ENCODE assay signal across 2 cellular contexts in the genomic region with DNA sequence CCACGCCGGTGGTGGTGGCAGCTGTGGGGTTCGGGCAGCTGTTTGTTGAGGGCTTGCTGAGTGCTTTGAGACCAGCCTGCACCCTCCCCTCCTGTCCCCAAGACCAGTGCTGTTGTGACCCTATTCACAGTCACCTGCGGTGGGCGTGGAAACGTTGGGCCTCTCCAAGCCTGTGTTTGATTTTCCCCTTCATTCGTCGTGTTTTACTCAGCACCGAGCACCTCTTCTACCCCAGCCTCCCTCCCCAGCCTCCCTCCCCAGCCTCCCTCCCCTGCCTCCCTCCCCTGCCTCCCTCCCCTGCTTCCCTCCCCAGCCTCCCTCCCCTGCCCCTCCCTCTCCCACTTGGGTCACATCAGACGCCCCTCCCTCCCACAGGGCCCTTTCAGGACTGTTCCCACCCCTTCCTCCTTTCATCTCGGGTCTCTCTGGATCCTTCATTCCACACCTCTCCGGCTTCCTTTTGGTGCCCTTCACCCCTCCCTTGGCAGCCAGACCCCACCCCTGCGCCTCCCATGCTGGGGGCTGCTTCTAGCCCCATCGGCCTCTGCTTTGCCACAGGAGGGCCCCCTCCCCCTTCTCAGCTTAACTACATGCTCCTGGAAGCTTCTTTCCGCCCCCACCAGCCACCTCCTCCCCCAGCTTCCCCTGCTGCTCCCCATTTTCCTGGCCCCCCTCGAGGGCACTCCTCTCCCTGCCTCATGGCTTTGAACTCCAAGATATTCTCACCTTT.
TF ChIP-seq lines count a peak whose summit lies in the region.

No MANE protein-coding gene starts in this region.

TF ChIP-seq in HCT116, 20 proteins besides CTCF, POLR2A, EP300 and RAD21:
- TF ChIP-seq FOSL1 (IDR thresholded peaks at IDR 0.05; ENCODE audit: low read depth) (no peak), ZNF274 (IDR thresholded peaks at IDR 0.05; ENCODE audit: low read depth, low read length) (no peak), ZFX (IDR thresholded peaks at IDR 0.05) (no peak), SIN3A (IDR thresholded peaks at IDR 0.05; ENCODE audit: low read depth) (no peak), SP1 (IDR thresholded peaks at IDR 0.05; ENCODE audit: low read depth) (no peak), JUND (IDR thresholded peaks at IDR 0.05) (no peak), CBX3 (IDR thresholded peaks at IDR 0.05; ENCODE audit: low read depth) (no peak), POLR2AphosphoS5 (IDR thresholded peaks at IDR 0.05; ENCODE audit: low read depth, low read length) (no peak), CEBPB (IDR thresholded peaks at IDR 0.05; ENCODE audit: low read depth) (no peak), YY1 (IDR thresholded peaks at IDR 0.05; ENCODE audit: extremely low read depth, insufficient replicate concordance, low read depth, low read length) (no peak), MAX (IDR thresholded peaks at IDR 0.05) (no peak), ELF1 (IDR thresholded peaks at IDR 0.05; ENCODE audit: borderline replicate concordance, low read depth) (no peak), EGR1 (IDR thresholded peaks at IDR 0.05; ENCODE audit: low read depth) (no peak), TCF7L2 (IDR thresholded peaks at IDR 0.05; ENCODE audit: borderline replicate concordance, extremely low read depth, insufficient read depth, insufficient read length) (no peak)

TF ChIP-seq in WTC11, 78 proteins besides CTCF, POLR2A, EP300 and RAD21:
- TF ChIP-seq TCF7 (CRISPR knock-in tag; IDR thresholded peaks at IDR 0.05; ENCODE audit: low read depth) (no peak), SMAD4 (CRISPR knock-in tag; IDR thresholded peaks at IDR 0.05) (no peak), ZNF671 (CRISPR knock-in tag; IDR thresholded peaks at IDR 0.05) (no peak), JAZF1 (CRISPR knock-in tag; IDR thresholded peaks at IDR 0.05) (no peak), ELF4 (CRISPR knock-in tag; IDR thresholded peaks at IDR 0.05; ENCODE audit: low read depth) (no peak), IRF2 (CRISPR knock-in tag; IDR thresholded peaks at IDR 0.05; ENCODE audit: borderline replicate concordance, low read depth) (no peak), ZNF219 (CRISPR knock-in tag; IDR thresholded peaks at IDR 0.05; ENCODE audit: borderline replicate concordance) (no peak), ZNF396 (CRISPR knock-in tag; IDR thresholded peaks at IDR 0.05; ENCODE audit: borderline replicate concordance) (no peak), E2F4 (CRISPR knock-in tag; IDR thresholded peaks at IDR 0.05; ENCODE audit: borderline replicate concordance, low read depth) (no peak), MYBL2 (CRISPR knock-in tag; IDR thresholded peaks at IDR 0.05) (no peak), IRF1 (CRISPR knock-in tag; IDR thresholded peaks at IDR 0.05) (no peak)
- TF ChIP-seq, protein P1, sequence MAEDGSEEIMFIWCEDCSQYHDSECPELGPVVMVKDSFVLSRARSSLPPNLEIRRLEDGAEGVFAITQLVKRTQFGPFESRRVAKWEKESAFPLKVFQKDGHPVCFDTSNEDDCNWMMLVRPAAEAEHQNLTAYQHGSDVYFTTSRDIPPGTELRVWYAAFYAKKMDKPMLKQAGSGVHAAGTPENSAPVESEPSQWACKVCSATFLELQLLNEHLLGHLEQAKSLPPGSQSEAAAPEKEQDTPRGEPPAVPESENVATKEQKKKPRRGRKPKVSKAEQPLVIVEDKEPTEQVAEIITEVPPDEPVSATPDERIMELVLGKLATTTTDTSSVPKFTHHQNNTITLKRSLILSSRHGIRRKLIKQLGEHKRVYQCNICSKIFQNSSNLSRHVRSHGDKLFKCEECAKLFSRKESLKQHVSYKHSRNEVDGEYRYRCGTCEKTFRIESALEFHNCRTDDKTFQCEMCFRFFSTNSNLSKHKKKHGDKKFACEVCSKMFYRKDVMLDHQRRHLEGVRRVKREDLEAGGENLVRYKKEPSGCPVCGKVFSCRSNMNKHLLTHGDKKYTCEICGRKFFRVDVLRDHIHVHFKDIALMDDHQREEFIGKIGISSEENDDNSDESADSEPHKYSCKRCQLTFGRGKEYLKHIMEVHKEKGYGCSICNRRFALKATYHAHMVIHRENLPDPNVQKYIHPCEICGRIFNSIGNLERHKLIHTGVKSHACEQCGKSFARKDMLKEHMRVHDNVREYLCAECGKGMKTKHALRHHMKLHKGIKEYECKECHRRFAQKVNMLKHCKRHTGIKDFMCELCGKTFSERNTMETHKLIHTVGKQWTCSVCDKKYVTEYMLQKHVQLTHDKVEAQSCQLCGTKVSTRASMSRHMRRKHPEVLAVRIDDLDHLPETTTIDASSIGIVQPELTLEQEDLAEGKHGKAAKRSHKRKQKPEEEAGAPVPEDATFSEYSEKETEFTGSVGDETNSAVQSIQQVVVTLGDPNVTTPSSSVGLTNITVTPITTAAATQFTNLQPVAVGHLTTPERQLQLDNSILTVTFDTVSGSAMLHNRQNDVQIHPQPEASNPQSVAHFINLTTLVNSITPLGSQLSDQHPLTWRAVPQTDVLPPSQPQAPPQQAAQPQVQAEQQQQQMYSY (CRISPR knock-in tag; IDR thresholded peaks at IDR 0.05): no peak
- TF ChIP-seq, protein P2, sequence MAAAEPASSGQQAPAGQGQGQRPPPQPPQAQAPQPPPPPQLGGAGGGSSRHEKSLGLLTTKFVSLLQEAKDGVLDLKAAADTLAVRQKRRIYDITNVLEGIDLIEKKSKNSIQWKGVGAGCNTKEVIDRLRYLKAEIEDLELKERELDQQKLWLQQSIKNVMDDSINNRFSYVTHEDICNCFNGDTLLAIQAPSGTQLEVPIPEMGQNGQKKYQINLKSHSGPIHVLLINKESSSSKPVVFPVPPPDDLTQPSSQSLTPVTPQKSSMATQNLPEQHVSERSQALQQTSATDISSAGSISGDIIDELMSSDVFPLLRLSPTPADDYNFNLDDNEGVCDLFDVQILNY (CRISPR knock-in tag; IDR thresholded peaks at IDR 0.05): no peak
